ENCODE assay signal across 29 cellular contexts in genomic region chr19:30895946-30896345, GRCh38.
DNase-seq lines count a peak whose midpoint lies in the region; ATAC-seq, FAIRE-seq and TF ChIP-seq lines count a peak whose summit lies in the region.
"Had no signal": no experiment of that assay in that cellular context is flagged by ENCODE, and none has a peak within 500 bp of the region (broad histone marks: within the 10 kb centered on the region; RNA-seq: fewer than 3 reads in every experiment).

No MANE protein-coding gene starts in this region.

- H3K9me3 ChIP-seq in HepG2 (ENCODE audit: low read length) (peaks cover 91% of the 10 kb centered on the region), right lobe of liver (no peaks in the 10 kb centered on the region), OCI-LY1 (ENCODE audit: low read length) (no peaks in the 10 kb centered on the region)
- H3K9me3 ChIP-seq: tibial artery had no signal

- in situ Hi-C loops in HepG2 (cut with HindIII; ENCODE audit: extremely low pct_ligation_motif_present, low pct_unique_long_range_greater_than_20kb), result no loop called here

- TF ChIP-seq POLR2A in HepG2 (IDR thresholded peaks at IDR 0.05; ENCODE audit: insufficient read depth in 1 of 2, low read depth in 2 of 2, low read length in 2 of 2), result no peak
- no peak for TF ChIP-seq POLR2A in right lobe of liver (IDR thresholded peaks at IDR 0.05)

- TF ChIP-seq EP300 in HepG2 (IDR thresholded peaks at IDR 0.05; ENCODE audit: low read depth in 2 of 2, low read length in 2 of 2) (no peak), HepG2 (CRISPR knock-in tag; IDR thresholded peaks at IDR 0.05; ENCODE audit: borderline replicate concordance) (no peak)

- POLR2A ChIA-PET in HepG2 (lab: Yijun Ruan, JAX), result no interaction called here
- POLR2A ChIA-PET in activated CD4-positive, alpha-beta T cell treated with anti-CD3 and anti-CD28 coated beads for 36 hours (lab: Charles Lee), result no interaction called here

- TF ChIP-seq CTCF in HepG2 (CRISPR knock-in tag; IDR thresholded peaks at IDR 0.05) (peak; percentile 16; the same call in 1 of the 2 replicates), right lobe of liver (IDR thresholded peaks at IDR 0.05) (no peak), OCI-LY1 (IDR thresholded peaks at IDR 0.05; ENCODE audit: low read length) (0 out of 2 replicates have a peak, but pooled peaks have one; percentile 10)

- H3K4me3 ChIP-seq in HepG2 (replicated peaks in 1 of 3; ENCODE audit: insufficient read depth in 1 of 3, low read depth in 2 of 3, low read length in 3 of 3) (no peak overlapping the region), right lobe of liver (no peak overlapping the region), OCI-LY1 (ENCODE audit: low read depth, low read length, poor library complexity, severe bottlenecking) (no peak overlapping the region)
- H3K4me3 ChIP-seq: skin epidermis, tibial artery had no signal

- H3K9me3 Mint-ChIP-seq in activated CD4-positive, alpha-beta T cell treated with anti-CD3 and anti-CD28 coated beads for 36 hours (ENCODE audit: low read depth), result no peaks in the 10 kb centered on the region
- H3K9me3 Mint-ChIP-seq: activated CD8-positive, alpha-beta T cell treated with anti-CD3 and anti-CD28 coated beads for 36 hours; activated naive CD8-positive, alpha-beta T cell treated with anti-CD3 and anti-CD28 coated beads for 36 hours; stimulated activated naive CD8-positive, alpha-beta T cell treated with anti-CD3 and anti-CD28 coated beads, Interleukin-15, amount 100 ng/mL, for 72 hours; T-helper 1 cell treated with Interleukin-12 subunit alpha and Interleukin-12 subunit beta and Interleukin-4 antibody, amounts not matched to agents 30 μg/mL and 1 μg/mL, for 36 hours had no signal

- H3K27me3 ChIP-seq in HepG2 (ENCODE audit: control insufficient read depth in 1 of 2, insufficient read depth in 2 of 2, low read length in 2 of 2) (no peaks in the 10 kb centered on the region), right lobe of liver (no peaks in the 10 kb centered on the region), OCI-LY1 (ENCODE audit: insufficient read depth, low read length) (no peaks in the 10 kb centered on the region)
- H3K27me3 ChIP-seq: tibial artery had no signal

- H3K4me1 ChIP-seq in HepG2 (ENCODE audit: insufficient read depth, low read length) (no peaks in the 10 kb centered on the region), right lobe of liver (no peaks in the 10 kb centered on the region), OCI-LY1 (ENCODE audit: insufficient read depth, low read length, severe bottlenecking) (no peaks in the 10 kb centered on the region)
- H3K4me1 ChIP-seq: tibial artery had no signal

- CTCF ChIA-PET in HepG2 (lab: Yijun Ruan, JAX; ENCODE audit: low intra/inter-chr PET ratio, low total read pairs), result no interaction called here
- CTCF ChIA-PET in activated CD4-positive, alpha-beta T cell treated with anti-CD3 and anti-CD28 coated beads for 36 hours (lab: Charles Lee), result no interaction called here

- H3K4me3 Mint-ChIP-seq in activated CD4-positive, alpha-beta T cell treated with anti-CD3 and anti-CD28 coated beads for 36 hours, result no peak overlapping the region
- H3K4me3 Mint-ChIP-seq: activated CD8-positive, alpha-beta T cell treated with anti-CD3 and anti-CD28 coated beads for 36 hours; activated naive CD8-positive, alpha-beta T cell treated with anti-CD3 and anti-CD28 coated beads for 36 hours; HFFc6; stimulated activated naive CD8-positive, alpha-beta T cell treated with anti-CD3 and anti-CD28 coated beads, Interleukin-15, amount 100 ng/mL, for 72 hours; T-helper 1 cell treated with Interleukin-12 subunit alpha and Interleukin-12 subunit beta and Interleukin-4 antibody, amounts not matched to agents 30 μg/mL and 1 μg/mL, for 36 hours had no signal

- no peak for TF ChIP-seq RAD21 in HepG2 (CRISPR knock-in tag; IDR thresholded peaks at IDR 0.05)

- H3F3A ChIP-seq in OCI-LY1 (ENCODE audit: insufficient read depth, low read length), result no peaks in the 10 kb centered on the region

- DNase-seq in HepG2 (ENCODE audit: low spot score) (no peak), right lobe of liver (no peak), islet precursor cell (peak; percentile 25), inferior parietal cortex (ENCODE audit: extremely low spot score) (no peak), frontal cortex (ENCODE audit: low spot score in 2 of 2) (no peak)
- DNase-seq in activated CD4-positive, alpha-beta T cell treated with anti-CD3 and anti-CD28 coated beads for 36 hours, result no peak
- DNase-seq: ACHN; activated CD4-positive, alpha-beta T cell treated with anti-CD3 and anti-CD28 coated beads for 1 hour; activated CD8-positive, alpha-beta T cell treated with anti-CD3 and anti-CD28 coated beads for 36 hours; activated naive CD8-positive, alpha-beta T cell treated with anti-CD3 and anti-CD28 coated beads for 36 hours; caudate nucleus; cortex of kidney; foreskin fibroblast; HFFc6; NCI-H1092; NCI-H1694 treated with DMSO at 0.1 percent for 48 hours; NCI-H2171 treated with DMSO at 0.1 percent for 48 hours; NCI-H524; occipital lobe; RPMI8226; stimulated activated naive CD8-positive, alpha-beta T cell treated with anti-CD3 and anti-CD28 coated beads, Interleukin-15, amount 100 ng/mL, for 72 hours; tibial artery had no signal

- FAIRE-seq in HepG2 (lab: Jason Lieb, UNC) (no peak), frontal cortex (lab: Jason Lieb, UNC) (no peak)
- FAIRE-seq: astrocyte, HTR-8/SVneo, TTC549 had no signal

- ATAC-seq in HepG2, result no peak
- ATAC-seq in right lobe of liver, result no peak
- no peak for ATAC-seq in activated CD4-positive, alpha-beta T cell treated with anti-CD3 and anti-CD28 coated beads for 36 hours
- ATAC-seq: activated CD8-positive, alpha-beta T cell treated with anti-CD3 and anti-CD28 coated beads for 36 hours; esophagus mucosa; stimulated activated naive CD8-positive, alpha-beta T cell treated with anti-CD3 and anti-CD28 coated beads, Interleukin-15, amount 100 ng/mL, for 72 hours had no signal

- intact Hi-C loops in HepG2 (cut with micrococcal nuclease; ENCODE audit: unreplicated experiment) (no loop called here), right lobe of liver (cut with DNase I) (no loop called here)
- intact Hi-C loops in activated CD4-positive, alpha-beta T cell treated with anti-CD3 and anti-CD28 coated beads for 36 hours (cut with DNase I, micrococcal nuclease), result no loop called here

- H3K36me3 Mint-ChIP-seq in activated CD4-positive, alpha-beta T cell treated with anti-CD3 and anti-CD28 coated beads for 36 hours (ENCODE audit: low read depth), result no peaks in the 10 kb centered on the region
- H3K36me3 Mint-ChIP-seq: activated naive CD8-positive, alpha-beta T cell treated with anti-CD3 and anti-CD28 coated beads for 36 hours had no signal

- H3K27ac ChIP-seq in HepG2 (ENCODE audit: extremely low read length, insufficient read depth, low read length) (no peak overlapping the region), right lobe of liver (no peak overlapping the region), OCI-LY1 (ENCODE audit: low read depth, low read length, poor library complexity, severe bottlenecking) (no peak overlapping the region)
- H3K27ac ChIP-seq: skin epidermis, tibial artery had no signal

- H3K79me2 ChIP-seq in HepG2 (ENCODE audit: insufficient read depth, low read length) (no peaks in the 10 kb centered on the region), OCI-LY1 (ENCODE audit: insufficient read depth, low read length) (no peaks in the 10 kb centered on the region)

- H3K4me1 Mint-ChIP-seq in activated CD4-positive, alpha-beta T cell treated with anti-CD3 and anti-CD28 coated beads for 36 hours, result no peaks in the 10 kb centered on the region
- H3K4me1 Mint-ChIP-seq: activated naive CD8-positive, alpha-beta T cell treated with anti-CD3 and anti-CD28 coated beads for 36 hours; stimulated activated naive CD8-positive, alpha-beta T cell treated with anti-CD3 and anti-CD28 coated beads, Interleukin-15, amount 100 ng/mL, for 72 hours had no signal

- H3K4me2 ChIP-seq in HepG2 (ENCODE audit: low read depth, low read length) (no peak overlapping the region), OCI-LY1 (ENCODE audit: low read length) (no peak overlapping the region)

- no peaks in the 10 kb centered on the region for H3K27me3 Mint-ChIP-seq in activated CD4-positive, alpha-beta T cell treated with anti-CD3 and anti-CD28 coated beads for 36 hours
- H3K27me3 Mint-ChIP-seq: activated naive CD8-positive, alpha-beta T cell treated with anti-CD3 and anti-CD28 coated beads for 36 hours; stimulated activated naive CD8-positive, alpha-beta T cell treated with anti-CD3 and anti-CD28 coated beads, Interleukin-15, amount 100 ng/mL, for 72 hours had no signal

- no TSS peak for BruUV-seq in HepG2 (replicated peaks; lab: Mats Ljungman, UMichigan)

- H3K9me2 ChIP-seq in OCI-LY1 (ENCODE audit: low read depth, low read length), result no peaks in the 10 kb centered on the region

- no peak overlapping the region for H3K27ac Mint-ChIP-seq in activated CD4-positive, alpha-beta T cell treated with anti-CD3 and anti-CD28 coated beads for 36 hours
- H3K27ac Mint-ChIP-seq: activated CD8-positive, alpha-beta T cell treated with anti-CD3 and anti-CD28 coated beads for 36 hours; activated naive CD8-positive, alpha-beta T cell treated with anti-CD3 and anti-CD28 coated beads for 36 hours; HFFc6; stimulated activated naive CD8-positive, alpha-beta T cell treated with anti-CD3 and anti-CD28 coated beads, Interleukin-15, amount 100 ng/mL, for 72 hours; T-helper 1 cell treated with Interleukin-12 subunit alpha and Interleukin-12 subunit beta and Interleukin-4 antibody, amounts not matched to agents 30 μg/mL and 1 μg/mL, for 36 hours had no signal

- 31% methylated on average over 3 of the region's 3 CpGs for WGBS in HepG2 (ENCODE audit: low lambda C conversion rate)
- 14% methylated on average over 2 of the region's 3 CpGs for WGBS in right lobe of liver (ENCODE audit: insufficient coverage, low coverage, low lambda C conversion rate, missing lambda C conversion rate)

- H3K9ac ChIP-seq in HepG2 (ENCODE audit: insufficient read depth, low read depth, low read length) (no peak overlapping the region), OCI-LY1 (ENCODE audit: low read length) (no peak overlapping the region)

- no peak overlapping the region for H2AFZ ChIP-seq in HepG2 (ENCODE audit: low read length)
- no peak overlapping the region for H2AFZ ChIP-seq in OCI-LY1 (ENCODE audit: low read length)

- H3K36me3 ChIP-seq in HepG2 (replicated peaks in 1 of 2; ENCODE audit: control insufficient read depth in 1 of 2, insufficient read depth in 2 of 2, low read length in 2 of 2) (no peaks in the 10 kb centered on the region), right lobe of liver (no peaks in the 10 kb centered on the region), OCI-LY1 (ENCODE audit: insufficient read depth, low read length) (no peaks in the 10 kb centered on the region)
- H3K36me3 ChIP-seq: tibial artery had no signal

- H4K20me1 ChIP-seq in HepG2 (ENCODE audit: insufficient read depth, low read length) (no peaks in the 10 kb centered on the region), OCI-LY1 (ENCODE audit: insufficient read depth, low read length) (no peaks in the 10 kb centered on the region)

TF ChIP-seq in HepG2, 621 proteins besides CTCF, POLR2A, EP300 and RAD21 (continues in another document):
- TF ChIP-seq ZNF326 (CRISPR knock-in tag; IDR thresholded peaks at IDR 0.05; ENCODE audit: borderline replicate concordance) (no peak), ZNF546 (CRISPR knock-in tag; conservative IDR thresholded peaks at IDR 0.05) (no peak)

Comparison
In these comparisons a context has a peak if more than half of its experiments do, and no peak if none do; other contexts are left out.
1. CTCF ChIP-seq: peak in HepG2 (single experiment) and OCI-LY1 (single experiment); none in right lobe of liver (0 of 4).